In genomic region chr10:3468919-3469638, GRCh38 we compare ENCODE assay signal across 8 cellular contexts.
A peak's percentile ranks its signal among the peaks of the same experiment; 100 is the strongest.
DNase-seq lines count a peak whose midpoint lies in the region; ATAC-seq and TF ChIP-seq lines count a peak whose summit lies in the region.

No MANE protein-coding gene starts in this region.

- TF ChIP-seq CTCF in ascending aorta (IDR thresholded peaks at IDR 0.05) (no peak), kidney epithelial cell (IDR thresholded peaks at IDR 0.05; ENCODE audit: insufficient read depth, low read length, poor library complexity, severe bottlenecking) (no peak)

- no peak overlapping the region for H3K27ac ChIP-seq in CD4-positive, alpha-beta memory T cell (ENCODE audit: low read depth, low read length)
- peak overlapping the region; percentile 69 to 91 for H3K27ac ChIP-seq in ascending aorta
- peak overlapping the region; percentile 55 for H3K27ac ChIP-seq in substantia nigra (ENCODE audit: low read depth, low read length, poor library complexity, severe bottlenecking)

- peaks cover 46% of the 10 kb centered on the region for H3K4me1 ChIP-seq in CD4-positive, alpha-beta memory T cell (ENCODE audit: insufficient read depth, low read length)
- H3K4me1 ChIP-seq in ascending aorta: peaks cover 0 to 32% of the 10 kb centered on the region in 2 donors

- H3K4me3 ChIP-seq in CD4-positive, alpha-beta memory T cell (ENCODE audit: low read length in 2 of 2): no peak overlapping the region
- H3K4me3 ChIP-seq in ascending aorta (peak overlapping the region; percentile 28 to 34), kidney epithelial cell (ENCODE audit: low read depth, low read length) (no peak overlapping the region)

- intact Hi-C loops in CD4-positive, alpha-beta memory T cell (cut with micrococcal nuclease): no loop called here
- intact Hi-C loops in ascending aorta (cut with DNase I): loop anchor here (2.0 to 10.0 kb wide), 4 partner anchors 16 to 276 kb away; no protein-coding TSS in a partner anchor

- in situ Hi-C loops in KBM-7 (cut with MboI; ENCODE audit: low pct_unique_long_range_greater_than_20kb, low sequenced_read_pairs): no loop called here

- no peak for DNase-seq in CD4-positive, alpha-beta memory T cell
- DNase-seq in KBM-7 (peak; percentile 47), ascending aorta (ENCODE audit: low spot score in 2 of 2) (peak in 1 of 2 donors; percentile 78), kidney epithelial cell (ENCODE audit: low read depth) (peak; percentile 75), substantia nigra (lab: John Stamatoyannopoulos, UW) (peak in 6 of 49 donors; percentile 12 to 38 (median 26)), NCI-H1436 (lab: John Stamatoyannopoulos, UW) (no peak)

- POLR2A ChIA-PET in CD4-positive, alpha-beta memory T cell (lab: Charles Lee; ENCODE audit: partially characterized antibody): interaction anchor here (0.7 to 1.8 kb wide), 3 partner anchors 222 to 312 kb away, joined by 3 to 7 read pairs (median 5); no protein-coding TSS in a partner anchor

- peak overlapping the region; percentile 4 to 83 (median 48) for H3K4me3 Mint-ChIP-seq in CD4-positive, alpha-beta memory T cell

- peaks cover 0 to 2% of the 10 kb centered on the region in 2 donors for H3K27me3 Mint-ChIP-seq in CD4-positive, alpha-beta memory T cell

- ATAC-seq in HG02642 (IDR thresholded peaks at IDR 0.05; ENCODE audit: poor library complexity, unreplicated experiment): no peak
- no peak for ATAC-seq in GM18517 (IDR thresholded peaks at IDR 0.05; ENCODE audit: unreplicated experiment)

- no peaks in the 10 kb centered on the region for H3K9me3 ChIP-seq in CD4-positive, alpha-beta memory T cell (ENCODE audit: control insufficient read depth in 1 of 2, low read length in 2 of 2)
- no peaks in the 10 kb centered on the region for H3K9me3 ChIP-seq in ascending aorta

- CTCF ChIA-PET in CD4-positive, alpha-beta memory T cell (lab: Charles Lee; ENCODE audit: partially characterized antibody): interaction anchor here (1.4 kb wide), 1 partner anchor 313 kb away, joined by 4 read pairs; no protein-coding TSS in a partner anchor

- peak overlapping the region in 5 of 7 donors; percentile 37 to 72 (median 62) for H3K27ac Mint-ChIP-seq in CD4-positive, alpha-beta memory T cell

- no peaks in the 10 kb centered on the region for H3K36me3 ChIP-seq in CD4-positive, alpha-beta memory T cell (ENCODE audit: insufficient read depth, low read length)
- H3K36me3 ChIP-seq in ascending aorta: no peaks in the 10 kb centered on the region
- no peaks in the 10 kb centered on the region for H3K36me3 ChIP-seq in kidney epithelial cell (ENCODE audit: control insufficient read depth, insufficient read depth, low read length)

- H3K27me3 ChIP-seq in CD4-positive, alpha-beta memory T cell (ENCODE audit: insufficient read depth, low read length): no peaks in the 10 kb centered on the region
- no peaks in the 10 kb centered on the region for H3K27me3 ChIP-seq in ascending aorta
- H3K27me3 ChIP-seq in kidney epithelial cell (ENCODE audit: control insufficient read depth, insufficient read depth, low read length): no peaks in the 10 kb centered on the region

- no peaks in the 10 kb centered on the region for H3K9me3 Mint-ChIP-seq in CD4-positive, alpha-beta memory T cell

- no peaks in the 10 kb centered on the region for H3K36me3 Mint-ChIP-seq in CD4-positive, alpha-beta memory T cell

- peaks cover 28 to 72% (median 38%) of the 10 kb centered on the region in 4 donors for H3K4me1 Mint-ChIP-seq in CD4-positive, alpha-beta memory T cell

Comparison
In these comparisons a context has a peak if more than half of its experiments do, and no peak if none do; other contexts are left out.
1. DNase-seq: peak in KBM-7 (single experiment) and kidney epithelial cell (single experiment); none in CD4-positive, alpha-beta memory T cell (0 of 5) and NCI-H1436 (single experiment).
2. H3K4me3 ChIP-seq: peak in ascending aorta (2 of 2); none in CD4-positive, alpha-beta memory T cell (0 of 2) and kidney epithelial cell (single experiment).